Comparison of ENCODE assay signal across 8 cellular contexts in genomic region chrX:150361070-150361776, GRCh38. TPM values are rescaled to one million over a fixed set of nuclear protein-coding genes. Genes with fewer than 3 reads are reported as not detected.
DNase-seq lines count a peak whose midpoint lies in the region; ATAC-seq and TF ChIP-seq lines count a peak whose summit lies in the region.

No MANE protein-coding gene starts in this region.

- H3K36me3 ChIP-seq in parathyroid adenoma (ENCODE audit: control insufficient read depth, insufficient read depth, low read length) = no peaks in the 10 kb centered on the region

- ATAC-seq in WTC11 (peak; percentile 44), HG02610 (IDR thresholded peaks at IDR 0.05; ENCODE audit: unreplicated experiment) (no peak), HG03571 (IDR thresholded peaks at IDR 0.05; ENCODE audit: unreplicated experiment) (no peak)

- H3K4me2 ChIP-seq in parathyroid adenoma (ENCODE audit: low read length) = peak overlapping the region; percentile 88

- POLR2A ChIA-PET in WTC11 (lab: Charles Lee) = no interaction called here

- H3K79me2 ChIP-seq in parathyroid adenoma = no peaks in the 10 kb centered on the region

- peak overlapping the region; percentile 66 for H3K4me3 Mint-ChIP-seq in WTC11

- peak overlapping the region; percentile 65 for H3K4me3 ChIP-seq in epithelial cell of proximal tubule (ENCODE audit: low read depth, low read length)
- peak overlapping the region; percentile 53 for H3K4me3 ChIP-seq in parathyroid adenoma (ENCODE audit: low read depth, low read length)

- peaks cover 65% of the 10 kb centered on the region for H3K27me3 Mint-ChIP-seq in WTC11 (ENCODE audit: low read depth)

- no peaks in the 10 kb centered on the region for H3K9me3 ChIP-seq in parathyroid adenoma (ENCODE audit: control insufficient read depth, low read length)

- no peak overlapping the region for H3K9ac ChIP-seq in parathyroid adenoma

- H3K4me1 Mint-ChIP-seq in WTC11 = peaks cover 6% of the 10 kb centered on the region

- H3K27ac ChIP-seq in parathyroid adenoma = no peak overlapping the region

- no peak for TF ChIP-seq CTCF in GM10266 (IDR thresholded peaks at IDR 0.05; ENCODE audit: control insufficient read depth, insufficient read depth, low read depth, missing control alignments)
- no peak for TF ChIP-seq CTCF in WTC11 (IDR thresholded peaks at IDR 0.05)
- TF ChIP-seq CTCF in epithelial cell of proximal tubule (conservative IDR thresholded peaks at IDR 0.05; ENCODE audit: low read depth, low read length) = peak; percentile 49
- no peak for TF ChIP-seq CTCF in parathyroid adenoma (IDR thresholded peaks at IDR 0.05)

- peak overlapping the region; percentile 53 for H2AFZ ChIP-seq in parathyroid adenoma

- DNase-seq in GM10266 (ENCODE audit: extremely low spot score) (peak; percentile 8), WTC11 (ENCODE audit: low spot score) (peak; percentile 20), epithelial cell of proximal tubule (ENCODE audit: low read depth) (no peak), NCI-H2227 (lab: John Stamatoyannopoulos, UW; ENCODE audit: unreplicated experiment) (no peak), Kasumi-1 (lab: John Stamatoyannopoulos, UW) (no peak)

- H3K36me3 Mint-ChIP-seq in WTC11 = no peaks in the 10 kb centered on the region

- no peaks in the 10 kb centered on the region for H3K4me1 ChIP-seq in parathyroid adenoma

- no peaks in the 10 kb centered on the region for H3K27me3 ChIP-seq in parathyroid adenoma (ENCODE audit: control insufficient read depth, insufficient read depth, low read length)

- H3K27ac Mint-ChIP-seq in WTC11 = no peak overlapping the region

- CTCF ChIA-PET in WTC11 (lab: Charles Lee) = interaction anchor here (0.6 to 2.1 kb wide), 12 partner anchors 13 to 422 kb away, joined by 3 to 12 read pairs (median 4); no protein-coding TSS in a partner anchor

- H3K9me3 Mint-ChIP-seq in WTC11 = no peaks in the 10 kb centered on the region

TF ChIP-seq in WTC11, 78 proteins besides CTCF, POLR2A, EP300 and RAD21:
- TF ChIP-seq E2F4 (CRISPR knock-in tag; IDR thresholded peaks at IDR 0.05; ENCODE audit: borderline replicate concordance, low read depth) = no peak
- 0 out of 2 replicates have a peak, but pooled peaks have one; percentile 32 for TF ChIP-seq FOXP1 (CRISPR knock-in tag; IDR thresholded peaks at IDR 0.05; ENCODE audit: borderline replicate concordance)

RNA-seq across cellular contexts. Expression of gene MAMLD1, which starts 1.9 kb away (rescaled TPM):
- 0.32 to 0.35 TPM (median 0.34 TPM) in 3 replicates for total RNA-seq in WTC11 (2021)
- total RNA-seq in epithelial cell of proximal tubule = 1.5 and 2.5 TPM in 2 replicates

Comparison
In these comparisons a context has a peak if more than half of its experiments do, and no peak if none do; other contexts are left out.
1. DNase-seq: peak in GM10266 (single experiment) and WTC11 (single experiment); none in epithelial cell of proximal tubule (single experiment), NCI-H2227 (single experiment) and Kasumi-1 (0 of 2).